Comparison of ENCODE assay signal across 33 cellular contexts in genomic region chr1:245014247-245015029, GRCh38.
"Had no signal": no experiment of that assay in that cellular context is flagged by ENCODE, and none has a peak within 500 bp of the region (broad histone marks: within the 10 kb centered on the region; RNA-seq: fewer than 3 reads in every experiment).

No MANE protein-coding gene starts in this region.

- H3K36me3 ChIP-seq: adrenal gland, cardiac muscle cell, colonic mucosa, left lung, lower lobe of right lung, neural progenitor cell, sigmoid colon, transverse colon had no signal

- H3K4me2 ChIP-seq: neural progenitor cell, smooth muscle cell had no signal

- H3K4me1 ChIP-seq: adrenal gland, body of pancreas, colonic mucosa, left lung, lower lobe of right lung, neural progenitor cell, parathyroid adenoma, sigmoid colon, transverse colon had no signal

- H2AFZ ChIP-seq: neural progenitor cell, parathyroid adenoma had no signal

- H3K27me3 Mint-ChIP-seq: activated naive CD8-positive, alpha-beta T cell treated with anti-CD3 and anti-CD28 coated beads for 36 hours had no signal

- FAIRE-seq: endothelial cell of umbilical vein had no signal

- H3K4me1 Mint-ChIP-seq: activated naive CD8-positive, alpha-beta T cell treated with anti-CD3 and anti-CD28 coated beads for 36 hours had no signal

- H3K9me3 ChIP-seq: adrenal gland, body of pancreas, colonic mucosa, heart left ventricle, left lung, lower lobe of right lung, psoas muscle, sigmoid colon, transverse colon had no signal

- H3K27ac ChIP-seq: adrenal gland, body of pancreas, cardiac muscle cell, colonic mucosa, dorsolateral prefrontal cortex, heart left ventricle, left lung, lower lobe of right lung, neural progenitor cell, parathyroid adenoma, psoas muscle, sigmoid colon, transverse colon had no signal

- H3K79me2 ChIP-seq: parathyroid adenoma had no signal

- H3K4me3 Mint-ChIP-seq: activated naive CD4-positive, alpha-beta T cell treated with anti-CD3 and anti-CD28 coated beads for 36 hours; activated naive CD8-positive, alpha-beta T cell treated with anti-CD3 and anti-CD28 coated beads for 36 hours; activated T-helper 1 cell treated with anti-CD3 and anti-CD28 coated beads, Interleukin-12 subunit alpha, Interleukin-12 subunit beta, Interleukin-2, Interleukin-4 antibody, amounts not matched to agents 30 ng/mL and 10 ng/mL and 1 ng/mL, durations not matched to agents 14 hours and 24 hours and 36 hours; natural killer cell; neural progenitor cell; T-helper 1 cell treated with Interleukin-12 subunit alpha and Interleukin-12 subunit beta and Interleukin-4 antibody, amounts not matched to agents 30 μg/mL and 1 μg/mL, for 36 hours had no signal

- H3K27me3 ChIP-seq: adrenal gland, body of pancreas, cardiac muscle cell, colonic mucosa, dorsolateral prefrontal cortex, heart left ventricle, left lung, neural progenitor cell, sigmoid colon, transverse colon had no signal

- H3K9ac ChIP-seq: neural progenitor cell, parathyroid adenoma had no signal

- H3K4me3 ChIP-seq: adrenal gland, body of pancreas, cardiac muscle cell, colonic mucosa, dorsolateral prefrontal cortex, heart left ventricle, left lung, lower lobe of right lung, neural progenitor cell, psoas muscle, sigmoid colon, smooth muscle cell, transverse colon had no signal

- ATAC-seq: body of pancreas, heart left ventricle, left lung, lower lobe of right lung, natural killer cell, psoas muscle had no signal

- H3K36me3 Mint-ChIP-seq: activated naive CD8-positive, alpha-beta T cell treated with anti-CD3 and anti-CD28 coated beads for 36 hours; natural killer cell had no signal

- H3K27ac Mint-ChIP-seq: activated naive CD4-positive, alpha-beta T cell treated with anti-CD3 and anti-CD28 coated beads for 36 hours; activated naive CD8-positive, alpha-beta T cell treated with anti-CD3 and anti-CD28 coated beads for 36 hours; activated T-helper 1 cell treated with anti-CD3 and anti-CD28 coated beads, Interleukin-12 subunit alpha, Interleukin-12 subunit beta, Interleukin-2, Interleukin-4 antibody, amounts not matched to agents 30 ng/mL and 10 ng/mL and 1 ng/mL, durations not matched to agents 14 hours and 24 hours and 36 hours; natural killer cell; neural progenitor cell; T-helper 1 cell treated with Interleukin-12 subunit alpha and Interleukin-12 subunit beta and Interleukin-4 antibody, amounts not matched to agents 30 μg/mL and 1 μg/mL, for 36 hours had no signal

- H3K9me3 Mint-ChIP-seq: activated naive CD4-positive, alpha-beta T cell treated with anti-CD3 and anti-CD28 coated beads for 36 hours; activated naive CD8-positive, alpha-beta T cell treated with anti-CD3 and anti-CD28 coated beads for 36 hours; activated T-helper 1 cell treated with anti-CD3 and anti-CD28 coated beads, Interleukin-12 subunit alpha, Interleukin-12 subunit beta, Interleukin-2, Interleukin-4 antibody, amounts not matched to agents 30 ng/mL and 10 ng/mL and 1 ng/mL, durations not matched to agents 14 hours and 24 hours and 36 hours; natural killer cell; neural progenitor cell; T-helper 1 cell treated with Interleukin-12 subunit alpha and Interleukin-12 subunit beta and Interleukin-4 antibody, amounts not matched to agents 30 μg/mL and 1 μg/mL, for 36 hours had no signal

- DNase-seq: activated CD4-positive, alpha-beta T cell treated with anti-CD3 and anti-CD28 coated beads, Interleukin-2, amount 50 U/mL, for 4 hours; activated effector memory CD4-positive, alpha-beta T cell treated with anti-CD3 and anti-CD28 coated beads, Interleukin-2, amount 50 U/mL, for 16 hours; activated naive CD4-positive, alpha-beta T cell treated with anti-CD3 and anti-CD28 coated beads for 36 hours; activated naive CD8-positive, alpha-beta T cell treated with anti-CD3 and anti-CD28 coated beads for 36 hours; activated T-cell treated with anti-CD3 and anti-CD28 coated beads for 4 hours; adrenal gland; aorta; body of pancreas; cerebellar nuclear complex; colonic mucosa; dorsolateral prefrontal cortex; effector memory CD4-positive, alpha-beta T cell; heart left ventricle; kidney glomerular epithelial cell; left lung; lower lobe of right lung; mesenchymal stem cell; natural killer cell; occipital lobe; psoas muscle; sigmoid colon; stimulated activated CD4-positive, alpha-beta T cell treated with anti-CD3 and anti-CD28 coated beads, Interleukin-15, amount 100 ng/mL, for 24 hours; stimulated activated CD4-positive, alpha-beta T cell treated with anti-CD3 and anti-CD28 coated beads, Interleukin-2, amount 100 ng/mL, for 24 hours; stimulated activated naive CD4-positive, alpha-beta T cell; T-helper 9 cell; transverse colon had no signal
